ENCODE assay signal across 18 cellular contexts in genomic region chr5:36535837-36536236, GRCh38.
"Had no signal": no experiment of that assay in that cellular context is flagged by ENCODE, and none has a peak within 500 bp of the region (broad histone marks: within the 10 kb centered on the region; RNA-seq: fewer than 3 reads in every experiment).

No MANE protein-coding gene starts in this region.

- H3K36me3 Mint-ChIP-seq: activated CD8-positive, alpha-beta memory T cell treated with anti-CD3 and anti-CD28 coated beads, Interleukin-2, amount 10 ng/mL, durations not matched to agents 7 days and 5 days; naive thymus-derived CD8-positive, alpha-beta T cell; stimulated activated naive B cell treated with anti-CD40 and anti-IgM and Interleukin-4, amounts not matched to agents 10 μg/mL and 1 μg/mL and 100 μg/mL, for 72 hours had no signal

- H3K9me3 Mint-ChIP-seq: activated CD4-positive, alpha-beta memory T cell treated with anti-CD3 and anti-CD28 coated beads, Interleukin-2, amount 10 ng/mL, durations not matched to agents 7 days and 5 days; naive thymus-derived CD8-positive, alpha-beta T cell; stimulated activated naive B cell treated with anti-CD40 and anti-IgM and Interleukin-4, amounts not matched to agents 10 μg/mL and 1 μg/mL and 100 μg/mL, for 72 hours had no signal

- DNase-seq: activated CD4-positive, alpha-beta memory T cell treated with anti-CD3 and anti-CD28 coated beads, Interleukin-2, amount 10 ng/mL, durations not matched to agents 7 days and 5 days; activated CD4-positive, alpha-beta T cell treated with anti-CD3 and anti-CD28 coated beads for 48 hours; activated CD4-positive, CD25-positive, alpha-beta regulatory T cell; activated CD8-positive, alpha-beta memory T cell treated with anti-CD3 and anti-CD28 coated beads, Interleukin-2, amount 10 ng/mL, durations not matched to agents 7 days and 5 days; activated naive CD4-positive, alpha-beta T cell treated with Interleukin-2 at 50 U/mL for 16 hours; brain microvascular endothelial cell; erythroblast; foreskin melanocyte; mesendoderm; naive thymus-derived CD8-positive, alpha-beta T cell; right lobe of liver; stimulated activated CD4-positive, alpha-beta T cell treated with anti-CD3 and anti-CD28 coated beads, Interleukin-4, amount 100 ng/mL, for 4 hours; stimulated activated naive B cell treated with anti-CD40 and anti-IgM and Interleukin-4, amounts not matched to agents 10 μg/mL and 1 μg/mL and 100 μg/mL, for 72 hours; T-helper 1 cell; T-helper 9 cell had no signal

- H3K27ac ChIP-seq: brain microvascular endothelial cell, coronary artery, right lobe of liver had no signal

- H3K4me2 ChIP-seq: smooth muscle cell had no signal

- ATAC-seq: activated CD8-positive, alpha-beta memory T cell treated with anti-CD3 and anti-CD28 coated beads, Interleukin-2, amount 10 ng/mL, durations not matched to agents 7 days and 5 days; naive thymus-derived CD8-positive, alpha-beta T cell; right lobe of liver; SK-N-SH treated with all-trans-retinoic acid at 6 μM for 48 hours; stimulated activated naive B cell treated with anti-CD40 and anti-IgM and Interleukin-4, amounts not matched to agents 10 μg/mL and 1 μg/mL and 100 μg/mL, for 72 hours had no signal

- H3K4me3 ChIP-seq: coronary artery, right lobe of liver, smooth muscle cell had no signal

- H3K4me1 ChIP-seq: right lobe of liver had no signal

- H3K36me3 ChIP-seq: brain microvascular endothelial cell, right lobe of liver had no signal

- H3K27me3 ChIP-seq: brain microvascular endothelial cell, right lobe of liver had no signal

- H3K27ac Mint-ChIP-seq: activated CD4-positive, alpha-beta memory T cell treated with anti-CD3 and anti-CD28 coated beads, Interleukin-2, amount 10 ng/mL, durations not matched to agents 7 days and 5 days; activated CD8-positive, alpha-beta memory T cell treated with anti-CD3 and anti-CD28 coated beads, Interleukin-2, amount 10 ng/mL, durations not matched to agents 7 days and 5 days; naive thymus-derived CD8-positive, alpha-beta T cell; stimulated activated naive B cell treated with anti-CD40 and anti-IgM and Interleukin-4, amounts not matched to agents 10 μg/mL and 1 μg/mL and 100 μg/mL, for 72 hours had no signal

- H3K9me3 ChIP-seq: right lobe of liver had no signal

- H3K4me3 Mint-ChIP-seq: activated CD4-positive, alpha-beta memory T cell treated with anti-CD3 and anti-CD28 coated beads, Interleukin-2, amount 10 ng/mL, durations not matched to agents 7 days and 5 days; activated CD8-positive, alpha-beta memory T cell treated with anti-CD3 and anti-CD28 coated beads, Interleukin-2, amount 10 ng/mL, durations not matched to agents 7 days and 5 days; naive thymus-derived CD8-positive, alpha-beta T cell; stimulated activated naive B cell treated with anti-CD40 and anti-IgM and Interleukin-4, amounts not matched to agents 10 μg/mL and 1 μg/mL and 100 μg/mL, for 72 hours had no signal

- H3K4me1 Mint-ChIP-seq: activated CD4-positive, alpha-beta memory T cell treated with anti-CD3 and anti-CD28 coated beads, Interleukin-2, amount 10 ng/mL, durations not matched to agents 7 days and 5 days; activated CD8-positive, alpha-beta memory T cell treated with anti-CD3 and anti-CD28 coated beads, Interleukin-2, amount 10 ng/mL, durations not matched to agents 7 days and 5 days; naive thymus-derived CD8-positive, alpha-beta T cell; stimulated activated naive B cell treated with anti-CD40 and anti-IgM and Interleukin-4, amounts not matched to agents 10 μg/mL and 1 μg/mL and 100 μg/mL, for 72 hours had no signal
